ENCODE assay signal across 31 cellular contexts in genomic region chr18:26941608-26942007, GRCh38.
DNase-seq lines count a peak whose midpoint lies in the region; ATAC-seq, FAIRE-seq and TF ChIP-seq lines count a peak whose summit lies in the region.
"Had no signal": no experiment of that assay in that cellular context is flagged by ENCODE, and none has a peak within 500 bp of the region (broad histone marks: within the 10 kb centered on the region; RNA-seq: fewer than 3 reads in every experiment).

No MANE protein-coding gene starts in this region.

- H3K36me3 ChIP-seq in pancreas = no peaks in the 10 kb centered on the region
- H3K36me3 ChIP-seq: heart left ventricle, tibial nerve had no signal

- no peaks in the 10 kb centered on the region for H3K36me3 Mint-ChIP-seq in nephron progenitor cell (ENCODE audit: low read depth)
- H3K36me3 Mint-ChIP-seq: activated naive CD8-positive, alpha-beta T cell; CD8-positive, alpha-beta T cell had no signal

- TF ChIP-seq CTCF in pancreas (IDR thresholded peaks at IDR 0.05) (no peak), nephron progenitor cell (IDR thresholded peaks at IDR 0.05) (no peak)

- FAIRE-seq in pancreas (lab: Jason Lieb, UNC) = no peak
- FAIRE-seq in GM12891 (lab: Jason Lieb, UNC) = no peak
- FAIRE-seq: endothelial cell of umbilical vein, GM18507 had no signal

- peak; percentile 18 to 64 for DNase-seq in NCI-H2081 (lab: John Stamatoyannopoulos, UW)
- DNase-seq in NCI-H2081 treated with DMSO at 0.1 percent for 48 hours (lab: John Stamatoyannopoulos, UW) = no peak
- DNase-seq in cerebellar cortex (ENCODE audit: low spot score) = peak; percentile 14
- peak in 1 of 6 donors; percentile 3 for DNase-seq in pancreas
- DNase-seq in ACHN = no peak
- no peak for DNase-seq in NCI-H187 treated with DMSO at 0.1 percent for 48 hours (lab: John Stamatoyannopoulos, UW)
- DNase-seq in GM12891 (ENCODE audit: insufficient read length, low spot score) = no peak
- DNase-seq in nephron progenitor cell = no peak
- DNase-seq: activated B cell treated with CpG ODN at 0.5 μM for 24 hours; activated CD4-positive, alpha-beta T cell treated with anti-CD3 and anti-CD28 coated beads, Interleukin-2, amount 50 U/mL, for 48 hours; activated CD8-positive, alpha-beta memory T cell treated with anti-CD3 and anti-CD28 coated beads, Interleukin-2, amount 50 U/mL, for 4 hours; AML-193; aorta; CD8-positive, alpha-beta T cell; central memory CD4-positive, alpha-beta T cell; GDM1; GM23248; heart left ventricle; naive thymus-derived CD4-positive, alpha-beta T cell; NCI-H1436 treated with DMSO at 0.1 percent for 48 hours; NCI-H345; occipital lobe; OCI-M1; right cardiac atrium; stimulated activated naive CD8-positive, alpha-beta T cell treated with anti-CD3 and anti-CD28 coated beads, Interleukin-15, Interleukin-2, amounts not matched to agents 100 U/mL and 50 U/mL, for 24 hours; T-helper 9 cell had no signal

- no peaks in the 10 kb centered on the region for H3K4me1 Mint-ChIP-seq in nephron progenitor cell
- H3K4me1 Mint-ChIP-seq: activated B cell treated with CpG ODN at 0.5 μM for 24 hours; activated T-helper 17 cell treated with anti-CD3 and anti-CD28 coated beads, Interleukin-2, amount 50 U/mL, for 72 hours; naive thymus-derived CD4-positive, alpha-beta T cell had no signal

- H3K9me3 Mint-ChIP-seq in nephron progenitor cell = peaks cover 8% of the 10 kb centered on the region
- H3K9me3 Mint-ChIP-seq: activated B cell treated with CpG ODN at 0.5 μM for 24 hours had no signal

- no peak overlapping the region for H3K4me3 Mint-ChIP-seq in nephron progenitor cell
- H3K4me3 Mint-ChIP-seq: activated B cell treated with CpG ODN at 0.5 μM for 24 hours; activated naive CD8-positive, alpha-beta T cell; activated T-helper 17 cell treated with anti-CD3 and anti-CD28 coated beads, Interleukin-2, amount 50 U/mL, for 72 hours; CD8-positive, alpha-beta T cell; naive thymus-derived CD4-positive, alpha-beta T cell had no signal

- intact Hi-C loops in pancreas (cut with DNase I) = no loop called here

- no peak overlapping the region for H3K27ac Mint-ChIP-seq in nephron progenitor cell
- H3K27ac Mint-ChIP-seq: activated B cell treated with CpG ODN at 0.5 μM for 24 hours; activated naive CD8-positive, alpha-beta T cell; activated T-helper 17 cell treated with anti-CD3 and anti-CD28 coated beads, Interleukin-2, amount 50 U/mL, for 72 hours; CD8-positive, alpha-beta T cell; naive thymus-derived CD4-positive, alpha-beta T cell had no signal

- TF ChIP-seq POLR2A in GM12891 (IDR thresholded peaks at IDR 0.05; ENCODE audit: low read depth, low read length) = no peak

- H3K27me3 ChIP-seq in pancreas = no peaks in the 10 kb centered on the region
- H3K27me3 ChIP-seq: heart left ventricle, tibial nerve had no signal

- ATAC-seq in pancreas = peak in 3 of 4 donors; percentile 19 to 67 (median 40)
- ATAC-seq: activated T-helper 17 cell treated with anti-CD3 and anti-CD28 coated beads, Interleukin-2, amount 50 U/mL, for 72 hours; CD8-positive, alpha-beta T cell; heart left ventricle; naive thymus-derived CD4-positive, alpha-beta T cell; right cardiac atrium; stimulated activated naive CD8-positive, alpha-beta T cell treated with anti-CD3 and anti-CD28 coated beads, Interleukin-15, Interleukin-2, amounts not matched to agents 100 U/mL and 50 U/mL, for 24 hours had no signal

- in situ Hi-C loops in ACHN (cut with HindIII; ENCODE audit: low pct_ligation_motif_present, low pct_unique_long_range_greater_than_20kb, low sequenced_read_pairs) = no loop called here

- 31 to 37% methylated on average over 6 of the region's 6 CpGs for WGBS in pancreas, 2 donors

- H3K9me3 ChIP-seq in pancreas = no peaks in the 10 kb centered on the region
- H3K9me3 ChIP-seq: heart left ventricle, tibial nerve had no signal

- H3K4me3 ChIP-seq in pancreas = no peak overlapping the region
- H3K4me3 ChIP-seq: GM23248, heart left ventricle, tibial nerve had no signal

- H3K27ac ChIP-seq in pancreas = no peak overlapping the region
- H3K27ac ChIP-seq: GM23248, heart left ventricle, tibial nerve had no signal

- H3K4me1 ChIP-seq in pancreas = no peaks in the 10 kb centered on the region
- H3K4me1 ChIP-seq: tibial nerve had no signal

- H3K27me3 Mint-ChIP-seq in nephron progenitor cell (ENCODE audit: low read depth, poor library complexity) = peaks cover 6% of the 10 kb centered on the region
- H3K27me3 Mint-ChIP-seq: activated B cell treated with CpG ODN at 0.5 μM for 24 hours; activated T-helper 17 cell treated with anti-CD3 and anti-CD28 coated beads, Interleukin-2, amount 50 U/mL, for 72 hours; naive thymus-derived CD4-positive, alpha-beta T cell had no signal

TF ChIP-seq in GM12891, 5 proteins besides CTCF, POLR2A, EP300 and RAD21:
- TF ChIP-seq SPI1 (IDR thresholded peaks at IDR 0.05; ENCODE audit: low read depth, low read length) = no peak
- TF ChIP-seq PAX5 (IDR thresholded peaks at IDR 0.05; ENCODE audit: insufficient read depth, low read length, severe bottlenecking) = no peak
- TF ChIP-seq POLR2AphosphoS5 (IDR thresholded peaks at IDR 0.05; ENCODE audit: low read depth, low read length) = no peak
- no peak for TF ChIP-seq TAF1 (IDR thresholded peaks at IDR 0.05; ENCODE audit: low read depth, low read length)
- TF ChIP-seq POU2F2 (IDR thresholded peaks at IDR 0.05; ENCODE audit: low read depth, low read length) = no peak

Comparison
In these comparisons a context has a peak if more than half of its experiments do, and no peak if none do; other contexts are left out.
1. DNase-seq: peak in NCI-H2081 (2 of 2) and cerebellar cortex (single experiment); none in NCI-H2081 treated with DMSO at 0.1 percent for 48 hours (single experiment), ACHN (single experiment), NCI-H187 treated with DMSO at 0.1 percent for 48 hours (single experiment), GM12891 (single experiment) and nephron progenitor cell (single experiment).